ENCODE assay signal across 10 cellular contexts in genomic region chr22:25759825-25760231, GRCh38. TPM values are rescaled to one million over a fixed set of nuclear protein-coding genes. Genes with fewer than 3 reads are reported as not detected.
DNase-seq lines count a peak whose midpoint lies in the region; TF ChIP-seq lines count a peak whose summit lies in the region.
"Had no signal": no experiment of that assay in that cellular context is flagged by ENCODE, and none has a peak within 500 bp of the region (broad histone marks: within the 10 kb centered on the region; RNA-seq: fewer than 3 reads in every experiment).

No MANE protein-coding gene starts in this region.

- H3K27me3 ChIP-seq in PC-9 (ENCODE audit: insufficient read depth, low read depth) (no peaks in the 10 kb centered on the region), prostate gland (replicated peaks; ENCODE audit: insufficient read depth) (no peaks in the 10 kb centered on the region)

- H3K27ac ChIP-seq in PC-9: peak overlapping the region; percentile 70
- no peak overlapping the region for H3K27ac ChIP-seq in prostate gland
- H3K27ac ChIP-seq: KMS-11 had no signal

- DNase-seq in GM03348 (ENCODE audit: low spot score) (peak; percentile 85), PC-9 (peak; percentile 66 to 92), epithelial cell of esophagus (ENCODE audit: low read depth) (peak; percentile 96), posterior vena cava (ENCODE audit: low spot score) (peak; percentile 88), prostate gland (ENCODE audit: low spot score) (no peak), NCI-H1105 treated with DMSO at 0.1 percent for 48 hours (lab: John Stamatoyannopoulos, UW) (no peak), COLO829 (ENCODE audit: low spot score) (no peak)
- no peak for DNase-seq in activated CD4-positive, alpha-beta T cell treated with anti-CD3 and anti-CD28 coated beads, Interleukin-2, amount 50 U/mL, for 1 hour
- DNase-seq: stimulated activated CD4-positive, alpha-beta T cell treated with anti-CD3 and anti-CD28 coated beads, Interleukin-4, amount 100 ng/mL, for 1 hour had no signal

- no peaks in the 10 kb centered on the region for H3K9me2 ChIP-seq in PC-9 (ENCODE audit: insufficient read depth)

- no peaks in the 10 kb centered on the region for H4K20me1 ChIP-seq in PC-9 (ENCODE audit: insufficient read depth)

- TF ChIP-seq POLR2A in prostate gland (IDR thresholded peaks at IDR 0.05): no peak

- H3K9me3 ChIP-seq in PC-9 (ENCODE audit: insufficient read depth, low read depth) (no peaks in the 10 kb centered on the region), prostate gland (no peaks in the 10 kb centered on the region)

- intact Hi-C loops in PC-9 (cut with micrococcal nuclease; ENCODE audit: unreplicated experiment): loop anchor here (1.0 kb wide), 1 partner anchor 13 kb away; no protein-coding TSS in a partner anchor
- intact Hi-C loops in posterior vena cava (cut with DNase I): no loop called here
- intact Hi-C loops in prostate gland (cut with DNase I): no loop called here

- peaks cover 10% of the 10 kb centered on the region for H3K4me1 ChIP-seq in PC-9 (replicated peaks; ENCODE audit: insufficient read depth)
- no peaks in the 10 kb centered on the region for H3K4me1 ChIP-seq in prostate gland (replicated peaks)

- H3K79me2 ChIP-seq in PC-9 (ENCODE audit: low read depth): no peaks in the 10 kb centered on the region

- H3K4me2 ChIP-seq in PC-9: 0 out of 2 replicates have a peak overlapping the region, but pooled peaks have one; percentile 27
- H3K4me2 ChIP-seq: KMS-11 had no signal

- CTCF ChIA-PET in PC-9 (lab: Charles Lee): no interaction called here

- peaks cover 3% of the 10 kb centered on the region; the same call in 1 of the 2 replicates for H3F3A ChIP-seq in PC-9 (ENCODE audit: insufficient read depth, low read depth)

- no peak overlapping the region for H2AFZ ChIP-seq in PC-9

- no peaks in the 10 kb centered on the region for H3K36me3 ChIP-seq in PC-9 (ENCODE audit: low read depth)
- H3K36me3 ChIP-seq in prostate gland: no peaks in the 10 kb centered on the region

- POLR2A ChIA-PET in PC-9 (lab: Charles Lee; ENCODE audit: unreplicated experiment): interaction anchor here (0.6 kb wide), 1 partner anchor 825 kb away, joined by 3 read pairs; no protein-coding TSS in a partner anchor

- no peak for TF ChIP-seq CTCF in PC-9 (conservative IDR thresholded peaks at IDR 0.05)
- no peak for TF ChIP-seq CTCF in epithelial cell of esophagus (IDR thresholded peaks at IDR 0.05; ENCODE audit: insufficient read depth, low read depth, low read length, missing control alignments)
- no peak for TF ChIP-seq CTCF in prostate gland (IDR thresholded peaks at IDR 0.05)

- BruUV-seq in PC-9 (replicated peaks; lab: Mats Ljungman, UMichigan): no TSS peak

- 68% methylated on average over 5 of the region's 5 CpGs for WGBS in prostate gland

- no peak overlapping the region for H3K4me3 ChIP-seq in PC-9
- no peak overlapping the region for H3K4me3 ChIP-seq in epithelial cell of esophagus (ENCODE audit: low read length)
- no peak overlapping the region for H3K4me3 ChIP-seq in prostate gland

RNA-seq across cellular contexts. Expression of gene MYO18B, which starts 17.8 kb away (rescaled TPM):
- total RNA-seq in PC-9 (2021) (not detected in 2 replicates), posterior vena cava (under 1 TPM; 0.23 to 0.38 TPM), prostate gland (1 to 10 TPM; 3.1 to 7.1 TPM)

Comparison
In these comparisons a context has a peak if more than half of its experiments do, and no peak if none do; other contexts are left out.
1. DNase-seq: peak in GM03348 (single experiment), PC-9 (2 of 2), epithelial cell of esophagus (single experiment) and posterior vena cava (single experiment); none in prostate gland (single experiment), NCI-H1105 treated with DMSO at 0.1 percent for 48 hours (single experiment), COLO829 (single experiment) and activated CD4-positive, alpha-beta T cell treated with anti-CD3 and anti-CD28 coated beads, Interleukin-2, amount 50 U/mL, for 1 hour (single experiment).